In the genomic region with DNA sequence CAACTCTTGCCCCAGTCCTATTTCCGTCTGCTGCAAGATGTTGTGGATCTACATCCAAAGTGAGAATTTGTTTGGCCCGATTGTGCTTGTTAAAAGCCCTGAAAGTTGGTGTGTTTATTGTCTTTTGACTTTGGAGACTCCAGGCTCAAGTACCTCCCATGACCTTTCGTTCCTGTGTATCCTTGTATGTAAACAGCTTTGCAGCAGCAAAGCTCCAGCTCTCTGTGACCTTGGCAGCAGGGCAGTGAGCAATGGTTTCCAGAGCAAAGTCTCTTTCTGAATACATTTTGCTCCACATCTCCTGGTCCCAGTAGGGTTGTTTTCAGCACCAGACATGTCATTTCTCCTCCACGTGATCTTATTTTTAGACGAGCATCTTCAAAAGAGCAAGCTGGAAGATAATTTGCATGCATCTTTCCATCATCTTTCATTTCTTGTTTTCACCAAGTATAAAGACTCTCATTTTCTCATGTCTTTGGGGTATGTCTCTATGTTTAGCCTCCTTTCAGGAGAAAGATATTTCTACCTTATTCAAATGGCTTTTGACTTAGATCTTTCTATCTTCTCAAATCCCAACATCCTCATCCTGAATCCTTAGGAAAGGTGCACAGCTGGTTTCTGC, we compare ENCODE assay signal across 16 cellular contexts.
DNase-seq lines count a peak whose midpoint lies in the region; ATAC-seq lines count a peak whose summit lies in the region.
"Had no signal": no experiment of that assay in that cellular context is flagged by ENCODE, and none has a peak within 500 bp of the region (broad histone marks: within the 10 kb centered on the region; RNA-seq: fewer than 3 reads in every experiment).

No MANE protein-coding gene starts in this region.

- H3K4me3 ChIP-seq in skeletal muscle cell (ENCODE audit: low read depth, low read length): no peak overlapping the region
- H3K4me3 ChIP-seq: uterus had no signal

- peak; percentile 30 for DNase-seq in EH (ENCODE audit: low read depth)
- DNase-seq in M059J (ENCODE audit: low read depth): peak; percentile 83
- no peak for DNase-seq in left cardiac atrium
- DNase-seq in skeletal muscle cell (ENCODE audit: low read depth): peak; percentile 55
- DNase-seq in NCI-H2029 (lab: John Stamatoyannopoulos, UW): no peak
- no peak for DNase-seq in posterior vena cava (ENCODE audit: low spot score)
- DNase-seq in SK-N-DZ (ENCODE audit: low spot score): no peak
- DNase-seq: activated CD8-positive, alpha-beta memory T cell treated with anti-CD3 and anti-CD28 coated beads for 24 hours; activated naive CD4-positive, alpha-beta T cell; DMS153; immature natural killer cell; natural killer cell; NCI-H1092 treated with DMSO at 0.1 percent for 48 hours; NCI-H526 treated with DMSO at 0.1 percent for 48 hours had no signal

- ATAC-seq in left cardiac atrium: peak; percentile 47 to 49
- ATAC-seq in GM18519 (IDR thresholded peaks at IDR 0.05; ENCODE audit: low FRiP score, unreplicated experiment): no peak
- ATAC-seq: natural killer cell had no signal

- intact Hi-C loops in left cardiac atrium (cut with DNase I) (no loop called here), posterior vena cava (cut with DNase I) (no loop called here)

Comparison
In these comparisons a context has a peak if more than half of its experiments do, and no peak if none do; other contexts are left out.
1. DNase-seq: peak in EH (single experiment), M059J (single experiment) and skeletal muscle cell (single experiment); none in left cardiac atrium (single experiment), NCI-H2029 (single experiment), posterior vena cava (single experiment) and SK-N-DZ (single experiment).